12 cellular contexts compared by ENCODE assay signal in the genomic region with DNA sequence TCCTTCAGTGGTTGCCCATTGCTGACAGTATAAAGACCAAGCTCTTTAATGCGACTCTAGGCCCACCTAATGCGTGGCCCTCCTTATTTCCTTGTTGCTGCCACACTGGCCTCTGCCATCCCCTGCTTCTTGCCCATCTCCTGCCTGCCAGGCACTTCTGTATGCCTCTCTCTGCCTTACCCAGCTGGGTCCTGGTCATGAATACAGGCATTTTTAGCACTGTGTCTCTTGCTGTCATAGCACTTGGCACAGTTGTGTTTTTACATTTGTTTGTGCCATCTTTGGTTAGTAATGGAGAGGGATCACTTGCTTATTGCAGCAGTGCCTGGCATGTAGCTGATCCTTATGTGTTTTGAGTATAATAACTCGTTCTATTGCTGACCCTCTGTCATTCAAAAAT. TPM values are rescaled to one million over a fixed set of nuclear protein-coding genes. Genes with fewer than 3 reads are reported as not detected.
DNase-seq lines count a peak whose midpoint lies in the region; ATAC-seq, FAIRE-seq and TF ChIP-seq lines count a peak whose summit lies in the region.
"Had no signal": no experiment of that assay in that cellular context is flagged by ENCODE, and none has a peak within 500 bp of the region (broad histone marks: within the 10 kb centered on the region; RNA-seq: fewer than 3 reads in every experiment).

No MANE protein-coding gene starts in this region.

- H3K9ac ChIP-seq in neuronal stem cell (ENCODE audit: low read depth, low read length, poor library complexity): peak overlapping the region; percentile 25

- H3K27ac ChIP-seq in ACC112 (ENCODE audit: low read depth, low read length) (peak overlapping the region; percentile 90), RWPE2 (ENCODE audit: poor library complexity, severe bottlenecking) (peak overlapping the region; percentile 94), neuronal stem cell (replicated peaks; ENCODE audit: low read length) (no peak overlapping the region)
- H3K27ac ChIP-seq in effector memory CD4-positive, alpha-beta T cell (ENCODE audit: insufficient read depth, low read length, poor library complexity, severe bottlenecking): no peak overlapping the region
- H3K27ac ChIP-seq: WERI-Rb-1 had no signal

- H2AK5ac ChIP-seq in neuronal stem cell (ENCODE audit: low read depth, low read length): no peak overlapping the region

- H3K27me3 ChIP-seq in ACC112 (ENCODE audit: insufficient read depth, low read length) (no peaks in the 10 kb centered on the region), RWPE2 (ENCODE audit: insufficient read depth, poor library complexity, severe bottlenecking) (no peaks in the 10 kb centered on the region), neuronal stem cell (ENCODE audit: control insufficient read depth in 3 of 3, insufficient read depth in 3 of 3, low read depth in 1 of 3, low read length in 3 of 3) (no peaks in the 10 kb centered on the region)
- no peaks in the 10 kb centered on the region for H3K27me3 ChIP-seq in effector memory CD4-positive, alpha-beta T cell (replicated peaks; ENCODE audit: control insufficient read depth, insufficient read depth, low read length, poor library complexity, severe bottlenecking)
- H3K27me3 ChIP-seq: adrenal gland, BE2C had no signal

- H3K27me3 Mint-ChIP-seq in nephron progenitor cell (ENCODE audit: low read depth, poor library complexity): no peaks in the 10 kb centered on the region

- H2BK15ac ChIP-seq in neuronal stem cell (ENCODE audit: low read length): no peak overlapping the region

- no peak overlapping the region for H2BK120ac ChIP-seq in neuronal stem cell (ENCODE audit: low read depth, low read length)

- no peak for TF ChIP-seq CTCF in RWPE2 (IDR thresholded peaks at IDR 0.05; ENCODE audit: poor library complexity, severe bottlenecking)
- no peak for TF ChIP-seq CTCF in nephron progenitor cell (IDR thresholded peaks at IDR 0.05)

- no peak overlapping the region for H4K8ac ChIP-seq in neuronal stem cell (ENCODE audit: low read depth, low read length)

- peaks cover 92% of the 10 kb centered on the region for H3K79me2 ChIP-seq in ACC112 (ENCODE audit: control insufficient read depth, insufficient read depth, low read length, unreplicated experiment)

- H2BK12ac ChIP-seq in neuronal stem cell (ENCODE audit: low read length): no peak overlapping the region

- peak; percentile 6 for ATAC-seq in RWPE2 (ENCODE audit: low read depth)

- H3K4me1 Mint-ChIP-seq in nephron progenitor cell: peaks cover 57% of the 10 kb centered on the region

- H3K27ac Mint-ChIP-seq in nephron progenitor cell: no peak overlapping the region

- H3K4ac ChIP-seq in neuronal stem cell (ENCODE audit: low read length): no peak overlapping the region

- peak overlapping the region; percentile 48 for H3K18ac ChIP-seq in neuronal stem cell (ENCODE audit: low read length)

- no peak overlapping the region for H3K14ac ChIP-seq in neuronal stem cell (ENCODE audit: low read length)

- H3K4me1 ChIP-seq in ACC112 (ENCODE audit: control insufficient read depth, insufficient read depth, low read length, unreplicated experiment) (peaks cover 87% of the 10 kb centered on the region), RWPE2 (ENCODE audit: insufficient read depth, poor library complexity, severe bottlenecking) (peaks cover 74% of the 10 kb centered on the region), neuronal stem cell (ENCODE audit: control insufficient read depth in 2 of 2, insufficient read depth in 1 of 2, low read depth in 1 of 2, low read length in 2 of 2) (peaks cover 9 to 22% of the 10 kb centered on the region in 2 donors)
- H3K4me1 ChIP-seq in effector memory CD4-positive, alpha-beta T cell (ENCODE audit: control insufficient read depth, insufficient read depth, low read length, poor library complexity, severe bottlenecking): peaks cover 7% of the 10 kb centered on the region
- H3K4me1 ChIP-seq: BE2C had no signal

- DNase-seq in RWPE2 (ENCODE audit: low spot score): no peak
- DNase-seq in globus pallidus (ENCODE audit: low spot score): peak; percentile 92
- no peak for DNase-seq in neuronal stem cell (ENCODE audit: low spot score)
- no peak for DNase-seq in GM12892 (ENCODE audit: insufficient read length)
- no peak for DNase-seq in DMS79 treated with DMSO at 0.1 percent for 48 hours (lab: John Stamatoyannopoulos, UW)
- no peak for DNase-seq in nephron progenitor cell
- no peak for DNase-seq in effector memory CD4-positive, alpha-beta T cell
- DNase-seq: BE2C, NCI-H1048, WERI-Rb-1 had no signal

- peaks cover 2% of the 10 kb centered on the region for H3K79me1 ChIP-seq in neuronal stem cell (ENCODE audit: low read depth, low read length)

- no peaks in the 10 kb centered on the region for H3K9me3 Mint-ChIP-seq in nephron progenitor cell

- no peak overlapping the region for H4K91ac ChIP-seq in neuronal stem cell (ENCODE audit: low read depth, low read length, poor library complexity)

- H2AFZ ChIP-seq in ACC112 (ENCODE audit: low read length, unreplicated experiment): no peak overlapping the region
- H2AFZ ChIP-seq in neuronal stem cell (ENCODE audit: low read length): no peak overlapping the region

- H3K9me3 ChIP-seq in RWPE2 (ENCODE audit: severe bottlenecking) (no peaks in the 10 kb centered on the region), neuronal stem cell (replicated peaks in 1 of 2; ENCODE audit: control insufficient read depth in 2 of 2, insufficient read depth in 1 of 2, low read depth in 1 of 2, low read length in 2 of 2) (no peaks in the 10 kb centered on the region)
- H3K9me3 ChIP-seq in effector memory CD4-positive, alpha-beta T cell (ENCODE audit: control insufficient read depth, low read length): no peaks in the 10 kb centered on the region
- H3K9me3 ChIP-seq: adrenal gland, BE2C had no signal

- peak overlapping the region; percentile 45; the same call in 1 of the 2 replicates for H3K4me3 ChIP-seq in ACC112 (ENCODE audit: low read depth, low read length)
- no peak overlapping the region for H3K4me3 ChIP-seq in RWPE2 (ENCODE audit: severe bottlenecking)
- no peak overlapping the region for H3K4me3 ChIP-seq in neuronal stem cell (ENCODE audit: low read length in 2 of 2)
- no peak overlapping the region for H3K4me3 ChIP-seq in effector memory CD4-positive, alpha-beta T cell (ENCODE audit: insufficient read depth, low read depth, low read length, poor library complexity, severe bottlenecking)
- H3K4me3 ChIP-seq: adrenal gland had no signal

- H3K36me3 ChIP-seq in ACC112 (ENCODE audit: insufficient read depth, low read length) (no peaks in the 10 kb centered on the region), RWPE2 (ENCODE audit: low read depth) (no peaks in the 10 kb centered on the region), neuronal stem cell (replicated peaks in 1 of 2; ENCODE audit: control insufficient read depth in 2 of 2, insufficient read depth in 2 of 2, low read length in 2 of 2) (peaks cover 0 to 4% of the 10 kb centered on the region in 2 donors)
- no peaks in the 10 kb centered on the region for H3K36me3 ChIP-seq in effector memory CD4-positive, alpha-beta T cell (ENCODE audit: control insufficient read depth, insufficient read depth, low read length)
- H3K36me3 ChIP-seq: adrenal gland, BE2C, WERI-Rb-1 had no signal

- H3K23ac ChIP-seq in neuronal stem cell (ENCODE audit: low read depth, low read length, poor library complexity): no peak overlapping the region

- no peak overlapping the region for H2BK5ac ChIP-seq in neuronal stem cell (ENCODE audit: low read length)

- FAIRE-seq in GM12892 (lab: Jason Lieb, UNC): no peak

- no peak overlapping the region for H3K4me2 ChIP-seq in neuronal stem cell (ENCODE audit: insufficient read depth, low read length, poor library complexity, severe bottlenecking)

- TF ChIP-seq POLR2A in GM12892 (IDR thresholded peaks at IDR 0.05; ENCODE audit: low read depth, low read length): no peak

- no CpG with 5 or more reads among the region's 3 CpGs for WGBS in neuronal stem cell (ENCODE audit: extremely low coverage in 2 of 2, insufficient read length in 2 of 2, insufficient replicate concordance in 1 of 2), 2 donors

- no peak overlapping the region for H3K4me3 Mint-ChIP-seq in nephron progenitor cell

- peaks cover 9% of the 10 kb centered on the region for H3K36me3 Mint-ChIP-seq in nephron progenitor cell (ENCODE audit: low read depth)

RNA-seq across cellular contexts. Expression of a gene that starts 38.7 kb away (rescaled TPM):
- polyA plus RNA-seq in neuronal stem cell (2013, experiment 1 of 2): 89.8 TPM
- polyA plus RNA-seq in neuronal stem cell (2013, experiment 2 of 2): 89.7 TPM
- polyA plus RNA-seq in GM12892 (2012; ENCODE audit: missing spikeins): 3.9 TPM

Comparison
In these comparisons a context has a peak if more than half of its experiments do, and no peak if none do; other contexts are left out.
1. H3K27ac ChIP-seq: peak in ACC112 (single experiment) and RWPE2 (single experiment); none in neuronal stem cell (single experiment) and effector memory CD4-positive, alpha-beta T cell (single experiment).